ENCODE assay signal across 8 cellular contexts in the genomic region with DNA sequence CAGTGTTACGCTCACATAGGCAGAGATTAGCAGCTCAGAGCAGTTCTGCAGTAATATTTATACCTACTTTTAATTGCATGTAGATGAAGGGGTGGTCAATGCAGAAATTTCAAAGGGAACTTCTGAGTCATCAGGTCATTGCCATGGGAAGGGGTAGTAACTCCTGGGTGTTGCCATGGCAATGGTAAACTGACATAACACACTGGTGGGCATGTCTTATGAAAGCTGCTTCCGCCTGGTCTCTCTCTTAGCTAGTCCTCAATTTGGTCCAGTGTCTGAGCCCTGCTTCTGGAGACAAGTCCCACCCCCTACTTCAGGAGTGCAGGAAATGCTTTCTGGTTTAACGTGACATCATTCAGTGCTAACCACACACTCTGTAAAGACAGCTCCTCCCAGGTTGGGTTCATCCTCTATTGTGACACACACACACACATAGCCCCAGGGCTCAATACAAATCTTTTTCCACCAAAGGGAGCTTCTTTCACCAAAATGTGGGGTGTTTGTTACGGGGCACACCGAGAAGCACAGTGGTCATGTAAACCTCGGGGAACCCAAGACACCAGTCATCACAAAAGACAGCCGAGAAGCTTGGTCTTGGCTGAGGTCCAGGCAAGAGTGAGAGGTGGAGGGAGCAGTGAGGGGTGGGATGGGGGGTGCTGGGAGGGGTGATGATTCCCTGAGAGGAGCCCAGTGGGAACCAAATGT.
DNase-seq lines count a peak whose midpoint lies in the region; ATAC-seq and TF ChIP-seq lines count a peak whose summit lies in the region.

No MANE protein-coding gene starts in this region.

- no peak overlapping the region for H3K56ac ChIP-seq in mesendoderm (ENCODE audit: low read length)

- H3K79me2 ChIP-seq in ACC112 (ENCODE audit: control insufficient read depth, insufficient read depth, low read length, unreplicated experiment), result no peaks in the 10 kb centered on the region
- no peaks in the 10 kb centered on the region for H3K79me2 ChIP-seq in mesendoderm (ENCODE audit: control insufficient read depth, insufficient read depth, low read length)

- no peak overlapping the region for H3K18ac ChIP-seq in mesendoderm (ENCODE audit: low read length)

- CTCF ChIA-PET in RWPE1 (lab: Yijun Ruan, JAX), result interaction anchor here (0.5 to 0.7 kb wide), 2 partner anchors 446 to 515 kb away, joined by 3 to 4 read pairs; no protein-coding TSS in a partner anchor

- H3K4me2 ChIP-seq in mesendoderm (ENCODE audit: low read length), result no peak overlapping the region

- H3K9ac ChIP-seq in adipocyte (ENCODE audit: low read length) (no peak overlapping the region), mesendoderm (ENCODE audit: low read length) (no peak overlapping the region)

- H3K27me3 ChIP-seq in ACC112 (ENCODE audit: insufficient read depth, low read length), result peaks cover 8% of the 10 kb centered on the region; the same call in 1 of the 2 replicates
- H3K27me3 ChIP-seq in adipocyte (replicated peaks; ENCODE audit: control insufficient read depth, insufficient read depth, low read length), result peaks cover 38% of the 10 kb centered on the region
- H3K27me3 ChIP-seq in mesendoderm (ENCODE audit: insufficient read depth, low read length, poor library complexity), result no peaks in the 10 kb centered on the region
- no peaks in the 10 kb centered on the region for H3K27me3 ChIP-seq in thymus (ENCODE audit: control insufficient read depth, insufficient read depth)

- H3K4ac ChIP-seq in mesendoderm (ENCODE audit: low read depth, low read length), result no peak overlapping the region

- peak overlapping the region; percentile 78 for H3K27ac ChIP-seq in ACC112 (ENCODE audit: low read depth, low read length)
- peak overlapping the region; percentile 90 for H3K27ac ChIP-seq in RWPE1
- no peak overlapping the region for H3K27ac ChIP-seq in mesendoderm (ENCODE audit: low read depth, low read length)
- peak overlapping the region; percentile 48 for H3K27ac ChIP-seq in thymus (ENCODE audit: low read depth)

- ATAC-seq in GM18868 (IDR thresholded peaks at IDR 0.05; ENCODE audit: unreplicated experiment), result peak; percentile 78
- peak; percentile 73 for ATAC-seq in HG03139 (IDR thresholded peaks at IDR 0.05; ENCODE audit: unreplicated experiment)

- no peak overlapping the region for H2BK120ac ChIP-seq in mesendoderm (ENCODE audit: low read depth, low read length)

- WGBS in mesendoderm (ENCODE audit: extremely low coverage, insufficient coverage, low lambda C conversion rate), result no CpG with 5 or more reads among the region's 7 CpGs
- 71% methylated on average over 7 of the region's 7 CpGs for WGBS in thymus

- no peak overlapping the region for H4K8ac ChIP-seq in mesendoderm (ENCODE audit: low read depth, low read length)

- H3K9me3 ChIP-seq in adipocyte (ENCODE audit: control insufficient read depth, low read length) (no peaks in the 10 kb centered on the region), thymus (ENCODE audit: control insufficient read depth) (no peaks in the 10 kb centered on the region)

- DNase-seq in RWPE1 (ENCODE audit: low spot score) (peak; percentile 90), adipocyte (ENCODE audit: low read depth) (peak; percentile 39), mesendoderm (peak; percentile 78), cortex of kidney (lab: John Stamatoyannopoulos, UW) (no peak)

- H2BK15ac ChIP-seq in mesendoderm (replicated peaks; ENCODE audit: low read depth), result no peak overlapping the region

- peak overlapping the region; percentile 34 for H2AFZ ChIP-seq in ACC112 (ENCODE audit: low read length, unreplicated experiment)

- H4K5ac ChIP-seq in mesendoderm (ENCODE audit: low read length), result no peak overlapping the region

- TF ChIP-seq CTCF in RWPE1 (conservative IDR thresholded peaks at IDR 0.05; ENCODE audit: low read depth), result no peak

- H3K4me1 ChIP-seq in ACC112 (ENCODE audit: control insufficient read depth, insufficient read depth, low read length, unreplicated experiment), result peaks cover 22% of the 10 kb centered on the region
- H3K4me1 ChIP-seq in adipocyte (ENCODE audit: control insufficient read depth, insufficient read depth, low read length), result peaks cover 37% of the 10 kb centered on the region
- H3K4me1 ChIP-seq in mesendoderm (ENCODE audit: control insufficient read depth, low read depth, low read length), result no peaks in the 10 kb centered on the region
- H3K4me1 ChIP-seq in thymus (ENCODE audit: control insufficient read depth, insufficient read depth, low read length), result no peaks in the 10 kb centered on the region

- no peak overlapping the region for H2BK5ac ChIP-seq in mesendoderm (ENCODE audit: low read length)

- no peaks in the 10 kb centered on the region for H3K79me1 ChIP-seq in mesendoderm (ENCODE audit: low read length)

- no peak overlapping the region for H2AK5ac ChIP-seq in mesendoderm (ENCODE audit: low read length)

- H3K4me3 ChIP-seq in ACC112 (ENCODE audit: low read depth, low read length) (no peak overlapping the region), adipocyte (ENCODE audit: low read length) (no peak overlapping the region), mesendoderm (ENCODE audit: low read length) (no peak overlapping the region), thymus (ENCODE audit: low read length) (no peak overlapping the region)

- H3K36me3 ChIP-seq in ACC112 (ENCODE audit: insufficient read depth, low read length), result no peaks in the 10 kb centered on the region
- no peaks in the 10 kb centered on the region for H3K36me3 ChIP-seq in adipocyte (ENCODE audit: control insufficient read depth, insufficient read depth, low read length, severe bottlenecking)
- H3K36me3 ChIP-seq in mesendoderm (ENCODE audit: control insufficient read depth, insufficient read depth, low read length), result no peaks in the 10 kb centered on the region
- no peaks in the 10 kb centered on the region for H3K36me3 ChIP-seq in thymus (ENCODE audit: control insufficient read depth, insufficient read depth)

- H3K23ac ChIP-seq in mesendoderm (ENCODE audit: low read length), result no peak overlapping the region

- POLR2A ChIA-PET in RWPE1 (lab: Yijun Ruan, JAX; ENCODE audit: low non-redundant PET), result interaction anchor here (0.6 to 0.7 kb wide), 2 partner anchors 22 to 1244 kb away, joined by 3 to 4 read pairs; no protein-coding TSS in a partner anchor
